In genomic region chr22:24550028-24550901, GRCh38 we compare ENCODE assay signal across 1 cellular context.
A peak's percentile ranks its signal among the peaks of the same experiment; 100 is the strongest.
TF ChIP-seq lines count a peak whose summit lies in the region.

No MANE protein-coding gene starts in this region.

TF ChIP-seq in HepG2, 621 proteins besides CTCF, POLR2A, EP300 and RAD21 (continued from another document and continues in another):
- TF ChIP-seq, protein P1, sequence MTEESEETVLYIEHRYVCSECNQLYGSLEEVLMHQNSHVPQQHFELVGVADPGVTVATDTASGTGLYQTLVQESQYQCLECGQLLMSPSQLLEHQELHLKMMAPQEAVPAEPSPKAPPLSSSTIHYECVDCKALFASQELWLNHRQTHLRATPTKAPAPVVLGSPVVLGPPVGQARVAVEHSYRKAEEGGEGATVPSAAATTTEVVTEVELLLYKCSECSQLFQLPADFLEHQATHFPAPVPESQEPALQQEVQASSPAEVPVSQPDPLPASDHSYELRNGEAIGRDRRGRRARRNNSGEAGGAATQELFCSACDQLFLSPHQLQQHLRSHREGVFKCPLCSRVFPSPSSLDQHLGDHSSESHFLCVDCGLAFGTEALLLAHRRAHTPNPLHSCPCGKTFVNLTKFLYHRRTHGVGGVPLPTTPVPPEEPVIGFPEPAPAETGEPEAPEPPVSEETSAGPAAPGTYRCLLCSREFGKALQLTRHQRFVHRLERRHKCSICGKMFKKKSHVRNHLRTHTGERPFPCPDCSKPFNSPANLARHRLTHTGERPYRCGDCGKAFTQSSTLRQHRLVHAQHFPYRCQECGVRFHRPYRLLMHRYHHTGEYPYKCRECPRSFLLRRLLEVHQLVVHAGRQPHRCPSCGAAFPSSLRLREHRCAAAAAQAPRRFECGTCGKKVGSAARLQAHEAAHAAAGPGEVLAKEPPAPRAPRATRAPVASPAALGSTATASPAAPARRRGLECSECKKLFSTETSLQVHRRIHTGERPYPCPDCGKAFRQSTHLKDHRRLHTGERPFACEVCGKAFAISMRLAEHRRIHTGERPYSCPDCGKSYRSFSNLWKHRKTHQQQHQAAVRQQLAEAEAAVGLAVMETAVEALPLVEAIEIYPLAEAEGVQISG (CRISPR knock-in tag; IDR thresholded peaks at IDR 0.05) = peak; percentile 67; the same call in 1 of the 2 replicates
- TF ChIP-seq ZNF781 (CRISPR knock-in tag; IDR thresholded peaks at IDR 0.05; ENCODE audit: borderline replicate concordance, not compliant biosample characterization) (peak; percentile 51), GMEB2 (CRISPR knock-in tag; IDR thresholded peaks at IDR 0.05; ENCODE audit: low read depth) (no peak), ZBTB44 (CRISPR knock-in tag; IDR thresholded peaks at IDR 0.05) (no peak), AGO1 (IDR thresholded peaks at IDR 0.05; ENCODE audit: low read depth, low read length, poor library complexity, severe bottlenecking) (no peak), PITX1 (CRISPR knock-in tag; IDR thresholded peaks at IDR 0.05) (peak; percentile 87), MED8 (CRISPR knock-in tag; IDR thresholded peaks at IDR 0.05; ENCODE audit: insufficient replicate concordance) (peak; percentile 91), ZNF879 (CRISPR knock-in tag; IDR thresholded peaks at IDR 0.05) (no peak), ZNF256 (CRISPR knock-in tag; conservative IDR thresholded peaks at IDR 0.05) (no peak), RCOR2 (CRISPR knock-in tag; IDR thresholded peaks at IDR 0.05) (peak; percentile 92), ZNF710 (CRISPR knock-in tag; IDR thresholded peaks at IDR 0.05; ENCODE audit: borderline replicate concordance) (peak; percentile 86), KAT2B (IDR thresholded peaks at IDR 0.05; ENCODE audit: borderline replicate concordance, low read depth, low read length) (no peak), HNRNPH1 (optimal IDR thresholded peaks at IDR 0.05; ENCODE audit: low read depth, low read length) (no peak), KIAA2018 (CRISPR knock-in tag; IDR thresholded peaks at IDR 0.05; ENCODE audit: borderline replicate concordance) (0 out of 2 replicates have a peak, but pooled peaks have one; percentile 49), ZFYVE20 (CRISPR knock-in tag; IDR thresholded peaks at IDR 0.05; ENCODE audit: borderline replicate concordance, low read depth) (no peak), ELF4 (CRISPR knock-in tag; IDR thresholded peaks at IDR 0.05; ENCODE audit: borderline replicate concordance) (peak; percentile 60; the same call in 1 of the 2 replicates), ZNF331 (CRISPR knock-in tag; IDR thresholded peaks at IDR 0.05) (peak; percentile 81; the same call in 1 of the 2 replicates), KLF16 (CRISPR knock-in tag; IDR thresholded peaks at IDR 0.05) (peak in 1 of 2 experiments; percentile 80; a peak in 1 of 4 replicates), ZGPAT (CRISPR knock-in tag; IDR thresholded peaks at IDR 0.05) (peak; percentile 91), SYNCRIP (IDR thresholded peaks at IDR 0.05; ENCODE audit: insufficient read depth, low read depth, low read length) (no peak), NCOA5 (CRISPR knock-in tag; IDR thresholded peaks at IDR 0.05) (no peak), MAF1 (CRISPR knock-in tag; IDR thresholded peaks at IDR 0.05; ENCODE audit: borderline replicate concordance) (no peak; the same call in 1 of the 2 replicates), EHMT2 (IDR thresholded peaks at IDR 0.05; ENCODE audit: borderline replicate concordance, low read depth, low read length) (no peak), TCF7L2 (IDR thresholded peaks at IDR 0.05; ENCODE audit: low read depth, low read length) (no peak), NCOR1 (IDR thresholded peaks at IDR 0.05; ENCODE audit: borderline replicate concordance, low read length) (peak; percentile 99), ZNF639 (CRISPR knock-in tag; conservative IDR thresholded peaks at IDR 0.05) (peak; percentile 81)
- TF ChIP-seq, protein P2, sequence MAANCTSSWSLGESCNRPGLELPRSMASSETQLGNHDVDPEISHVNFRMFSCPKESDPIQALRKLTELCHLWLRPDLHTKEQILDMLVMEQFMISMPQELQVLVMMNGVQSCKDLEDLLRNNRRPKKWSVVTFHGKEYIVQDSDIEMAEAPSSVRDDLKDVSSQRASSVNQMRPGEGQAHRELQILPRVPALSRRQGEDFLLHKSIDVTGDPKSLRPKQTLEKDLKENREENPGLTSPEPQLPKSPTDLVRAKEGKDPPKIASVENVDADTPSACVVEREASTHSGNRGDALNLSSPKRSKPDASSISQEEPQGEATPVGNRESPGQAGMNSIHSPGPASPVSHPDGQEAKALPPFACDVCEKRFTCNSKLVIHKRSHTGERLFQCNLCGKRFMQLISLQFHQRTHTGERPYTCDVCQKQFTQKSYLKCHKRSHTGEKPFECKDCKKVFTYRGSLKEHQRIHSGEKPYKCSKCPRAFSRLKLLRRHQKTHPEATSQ (CRISPR knock-in tag; IDR thresholded peaks at IDR 0.05; ENCODE audit: borderline replicate concordance) = peak; percentile 81; the same call in 1 of the 2 replicates
- TF ChIP-seq, protein P3, sequence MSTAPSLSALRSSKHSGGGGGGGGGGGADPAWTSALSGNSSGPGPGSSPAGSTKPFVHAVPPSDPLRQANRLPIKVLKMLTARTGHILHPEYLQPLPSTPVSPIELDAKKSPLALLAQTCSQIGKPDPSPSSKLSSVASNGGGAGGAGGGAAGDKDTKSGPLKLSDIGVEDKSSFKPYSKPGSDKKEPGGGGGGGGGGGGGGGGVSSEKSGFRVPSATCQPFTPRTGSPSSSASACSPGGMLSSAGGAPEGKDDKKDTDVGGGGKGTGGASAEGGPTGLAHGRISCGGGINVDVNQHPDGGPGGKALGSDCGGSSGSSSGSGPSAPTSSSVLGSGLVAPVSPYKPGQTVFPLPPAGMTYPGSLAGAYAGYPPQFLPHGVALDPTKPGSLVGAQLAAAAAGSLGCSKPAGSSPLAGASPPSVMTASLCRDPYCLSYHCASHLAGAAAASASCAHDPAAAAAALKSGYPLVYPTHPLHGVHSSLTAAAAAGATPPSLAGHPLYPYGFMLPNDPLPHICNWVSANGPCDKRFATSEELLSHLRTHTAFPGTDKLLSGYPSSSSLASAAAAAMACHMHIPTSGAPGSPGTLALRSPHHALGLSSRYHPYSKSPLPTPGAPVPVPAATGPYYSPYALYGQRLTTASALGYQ (CRISPR knock-in tag; IDR thresholded peaks at IDR 0.05) = peak; percentile 65; the same call in 1 of the 2 replicates
- TF ChIP-seq, protein P4, sequence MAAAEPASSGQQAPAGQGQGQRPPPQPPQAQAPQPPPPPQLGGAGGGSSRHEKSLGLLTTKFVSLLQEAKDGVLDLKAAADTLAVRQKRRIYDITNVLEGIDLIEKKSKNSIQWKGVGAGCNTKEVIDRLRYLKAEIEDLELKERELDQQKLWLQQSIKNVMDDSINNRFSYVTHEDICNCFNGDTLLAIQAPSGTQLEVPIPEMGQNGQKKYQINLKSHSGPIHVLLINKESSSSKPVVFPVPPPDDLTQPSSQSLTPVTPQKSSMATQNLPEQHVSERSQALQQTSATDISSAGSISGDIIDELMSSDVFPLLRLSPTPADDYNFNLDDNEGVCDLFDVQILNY (CRISPR knock-in tag; conservative IDR thresholded peaks at IDR 0.05) = no peak
